12 cellular contexts compared by ENCODE assay signal in the genomic region with DNA sequence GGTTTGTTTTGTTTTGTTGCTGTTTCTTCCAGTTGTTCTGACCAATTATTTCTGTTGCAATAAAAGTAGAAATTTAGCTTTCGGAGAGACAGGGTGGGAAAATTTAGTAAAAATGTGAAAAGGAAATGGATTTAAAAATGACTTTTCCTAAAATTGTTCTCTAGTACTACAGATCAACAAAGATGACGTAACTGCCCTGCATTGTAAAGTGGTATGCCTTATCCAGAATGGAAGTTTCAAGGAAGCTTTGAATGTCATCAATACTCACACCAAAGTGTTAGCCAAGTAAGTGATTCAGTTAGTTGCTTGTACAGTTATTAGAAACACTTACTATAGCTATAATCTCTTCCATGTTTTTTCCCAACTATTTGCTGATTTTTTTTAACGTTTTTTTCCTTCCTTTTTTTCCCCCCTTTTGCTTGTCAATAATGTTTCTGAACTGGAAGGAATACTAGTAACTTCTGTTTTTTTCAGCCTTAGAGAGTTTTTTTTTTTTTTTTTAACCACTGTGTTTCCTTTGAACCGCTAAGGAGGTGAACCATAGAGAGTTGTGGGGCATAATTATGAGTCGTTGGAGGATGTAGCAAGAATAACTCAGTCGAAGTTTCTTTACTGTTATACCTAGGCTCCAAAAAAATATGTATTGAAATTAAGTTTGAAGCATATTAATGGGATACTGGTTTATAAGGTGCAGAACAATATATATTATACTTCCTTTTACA. TPM values are rescaled to one million over a fixed set of nuclear protein-coding genes. Genes with fewer than 3 reads are reported as not detected.
DNase-seq lines count a peak whose midpoint lies in the region; ATAC-seq and TF ChIP-seq lines count a peak whose summit lies in the region.
"Had no signal": no experiment of that assay in that cellular context is flagged by ENCODE, and none has a peak within 500 bp of the region (broad histone marks: within the 10 kb centered on the region; RNA-seq: fewer than 3 reads in every experiment).

No MANE protein-coding gene starts in this region.

- CTCF ChIA-PET in Calu3 (lab: Charles Lee): no interaction called here

- TF ChIP-seq CTCF in Calu3 (IDR thresholded peaks at IDR 0.05; ENCODE audit: unreplicated experiment): no peak

- H3K4me3 Mint-ChIP-seq in Calu3 (ENCODE audit: low read depth, unreplicated experiment) (peak overlapping the region; percentile 26), memory B cell (peak overlapping the region; percentile 53)
- H3K4me3 Mint-ChIP-seq in activated T-helper 17 cell treated with anti-CD3 and anti-CD28 coated beads, Interleukin-2, amount 50 U/mL, for 72 hours: peak overlapping the region; percentile 98

- H3K9me3 Mint-ChIP-seq in Calu3 (ENCODE audit: low read depth, unreplicated experiment) (no peaks in the 10 kb centered on the region), memory B cell (no peaks in the 10 kb centered on the region)
- no peaks in the 10 kb centered on the region for H3K9me3 Mint-ChIP-seq in activated T-helper 17 cell treated with anti-CD3 and anti-CD28 coated beads, Interleukin-2, amount 50 U/mL, for 72 hours

- no TSS peak for BruUV-seq in Calu3 (replicated peaks; lab: Mats Ljungman, UMichigan)

- H3K4me3 ChIP-seq in Jurkat, Clone E6-1 (ENCODE audit: low read length): peak overlapping the region; percentile 97
- H3K4me3 ChIP-seq: coronary artery had no signal

- H3K4me1 Mint-ChIP-seq in Calu3 (ENCODE audit: low read depth, unreplicated experiment): peaks cover 16% of the 10 kb centered on the region
- peaks cover 10% of the 10 kb centered on the region for H3K4me1 Mint-ChIP-seq in activated T-helper 17 cell treated with anti-CD3 and anti-CD28 coated beads, Interleukin-2, amount 50 U/mL, for 72 hours
- H3K4me1 Mint-ChIP-seq in memory B cell: peaks cover 25% of the 10 kb centered on the region

- peaks cover 54% of the 10 kb centered on the region for H3K36me3 Mint-ChIP-seq in Calu3 (ENCODE audit: insufficient read depth, unreplicated experiment)
- H3K36me3 Mint-ChIP-seq in activated T-helper 17 cell treated with anti-CD3 and anti-CD28 coated beads, Interleukin-2, amount 50 U/mL, for 72 hours (ENCODE audit: low read depth): peaks cover 86% of the 10 kb centered on the region
- peaks cover 12% of the 10 kb centered on the region for H3K36me3 Mint-ChIP-seq in memory B cell

- H3K27ac Mint-ChIP-seq in Calu3 (ENCODE audit: unreplicated experiment) (no peak overlapping the region), memory B cell (no peak overlapping the region)
- H3K27ac Mint-ChIP-seq in activated T-helper 17 cell treated with anti-CD3 and anti-CD28 coated beads, Interleukin-2, amount 50 U/mL, for 72 hours: peak overlapping the region; percentile 61

- intact Hi-C loops in Calu3 (cut with micrococcal nuclease; ENCODE audit: unreplicated experiment): no loop called here

- no peak for DNase-seq in Calu3
- peak; percentile 65 for DNase-seq in Jurkat, Clone E6-1 (ENCODE audit: low read depth, low spot score)
- DNase-seq in memory B cell (ENCODE audit: low spot score in 2 of 2): no peak
- DNase-seq in SW480 (ENCODE audit: low spot score): no peak
- no peak for DNase-seq in D341Med (ENCODE audit: low spot score)
- DNase-seq in NCI-H146 treated with DMSO at 0.1 percent for 48 hours (lab: John Stamatoyannopoulos, UW; ENCODE audit: unreplicated experiment): no peak
- DNase-seq: NCI-H2171 treated with DMSO at 0.1 percent for 48 hours; stimulated activated CD4-positive, alpha-beta T cell treated with anti-CD3 and anti-CD28 coated beads, Interleukin-12 subunit alpha, Interleukin-12 subunit beta, amount 100 ng/mL, for 4 hours had no signal

- no peak for ATAC-seq in activated T-helper 17 cell treated with anti-CD3 and anti-CD28 coated beads, Interleukin-2, amount 50 U/mL, for 72 hours (replicated peaks)
- no peak for ATAC-seq in memory B cell (ENCODE audit: low read depth)
- no peak for ATAC-seq in GM21825 (IDR thresholded peaks at IDR 0.05; ENCODE audit: unreplicated experiment)

- H3K27me3 Mint-ChIP-seq in Calu3 (ENCODE audit: unreplicated experiment) (no peaks in the 10 kb centered on the region), memory B cell (no peaks in the 10 kb centered on the region)
- no peaks in the 10 kb centered on the region for H3K27me3 Mint-ChIP-seq in activated T-helper 17 cell treated with anti-CD3 and anti-CD28 coated beads, Interleukin-2, amount 50 U/mL, for 72 hours

RNA-seq across cellular contexts. Expression of a gene that starts 2.2 kb away (rescaled TPM):
- total RNA-seq in Calu3 (2022): 75.2 and 78.0 TPM in 2 replicates
- 221 TPM for polyA plus RNA-seq in Jurkat, Clone E6-1 (2012; ENCODE audit: insufficient read depth, insufficient read length)
- 100 to 1,000 TPM; 125 to 162 TPM for total RNA-seq in activated T-helper 17 cell treated with anti-CD3 and anti-CD28 coated beads, Interleukin-2, amount 50 U/mL, for 72 hours

RNA-seq across cellular contexts. Expression of a gene that starts 33.6 kb away (rescaled TPM):
- total RNA-seq in Calu3 (2022): 116 and 131 TPM in 2 replicates
- 320 TPM for polyA plus RNA-seq in Jurkat, Clone E6-1 (2012; ENCODE audit: insufficient read depth, insufficient read length)
- 100 to 1,000 TPM; 284 to 360 TPM for total RNA-seq in activated T-helper 17 cell treated with anti-CD3 and anti-CD28 coated beads, Interleukin-2, amount 50 U/mL, for 72 hours

RNA-seq across cellular contexts. Expression of a gene that starts 34.2 kb away (rescaled TPM):
- total RNA-seq in Calu3 (2022): 28.9 and 31.2 TPM in 2 replicates
- polyA plus RNA-seq in Jurkat, Clone E6-1 (2012; ENCODE audit: insufficient read depth, insufficient read length): 31.2 TPM
- total RNA-seq in activated T-helper 17 cell treated with anti-CD3 and anti-CD28 coated beads, Interleukin-2, amount 50 U/mL, for 72 hours: 10 to 100 TPM; 38.5 to 50.1 TPM

RNA-seq across cellular contexts. Expression of a gene that starts 35.9 kb away (rescaled TPM):
- total RNA-seq in Calu3 (2022): 0.26 and 0.56 TPM in 2 replicates
- not detected for polyA plus RNA-seq in Jurkat, Clone E6-1 (2012; ENCODE audit: insufficient read depth, insufficient read length)
- total RNA-seq in activated T-helper 17 cell treated with anti-CD3 and anti-CD28 coated beads, Interleukin-2, amount 50 U/mL, for 72 hours: under 1 TPM; 0.24 to 0.37 TPM
- total RNA-seq: thoracic aorta had no signal

Comparison
In these comparisons a context has a peak if more than half of its experiments do, and no peak if none do; other contexts are left out.
1. H3K4me3 Mint-ChIP-seq: peak in every context shown above with its lines; median percentile 98 in activated T-helper 17 cell treated with anti-CD3 and anti-CD28 coated beads, Interleukin-2, amount 50 U/mL, for 72 hours; 53 in memory B cell; 26 in Calu3.